Comparison of ENCODE assay signal across 4 cellular contexts in genomic region chr16:75548456-75548855, GRCh38. TPM values are rescaled to one million over a fixed set of nuclear protein-coding genes. Genes with fewer than 3 reads are reported as not detected.
"Had no signal": no experiment of that assay in that cellular context is flagged by ENCODE, and none has a peak within 500 bp of the region (broad histone marks: within the 10 kb centered on the region; RNA-seq: fewer than 3 reads in every experiment).

No MANE protein-coding gene starts in this region.

RNA-seq across cellular contexts. Expression of gene CHST5, which starts 12.5 kb away (rescaled TPM):
- total RNA-seq: upper lobe of right lung, urinary bladder, vagina had no signal

RNA-seq across cellular contexts. Expression of gene CHST6, which starts 53.2 kb away (rescaled TPM):
- total RNA-seq: subcutaneous adipose tissue had no signal
